ENCODE assay signal across 8 cellular contexts in the genomic region with DNA sequence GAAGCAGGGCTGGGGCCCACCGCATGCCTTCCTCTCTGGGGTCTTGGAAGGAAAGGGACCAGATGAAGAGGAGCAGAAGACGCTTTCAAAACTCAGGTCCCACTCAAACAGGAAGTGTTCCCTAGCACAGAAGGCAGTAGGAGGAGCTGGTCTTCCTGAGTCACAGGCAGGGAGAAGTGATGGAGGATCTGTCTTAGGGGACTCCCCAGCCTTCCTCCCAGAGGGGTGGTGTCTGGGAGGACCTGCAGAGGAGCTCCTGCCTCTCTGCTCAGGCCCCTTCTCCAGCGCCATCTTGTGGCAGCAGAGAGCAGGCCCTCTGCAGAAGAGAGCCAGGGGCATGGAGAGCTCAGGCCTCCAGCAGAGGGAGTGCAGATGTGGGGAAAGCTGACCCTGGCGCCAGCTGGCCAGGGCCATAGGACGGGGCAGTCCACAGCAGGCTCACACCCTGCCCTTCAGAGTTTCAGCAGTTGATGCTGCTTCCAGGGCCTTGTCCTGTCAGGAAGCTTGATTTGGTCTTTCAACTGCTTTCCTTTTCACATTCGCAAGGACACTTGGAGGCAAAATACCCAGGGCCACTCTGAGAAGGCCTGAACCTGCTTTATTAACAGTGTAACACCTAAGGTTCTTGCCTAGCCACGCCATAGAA.
DNase-seq lines count a peak whose midpoint lies in the region; ATAC-seq and TF ChIP-seq lines count a peak whose summit lies in the region.

No MANE protein-coding gene starts in this region.

- peak overlapping the region; percentile 73 to 90 for H3K4me3 Mint-ChIP-seq in CD14-positive monocyte

- H3K9me3 ChIP-seq in mesodermal cell (ENCODE audit: control insufficient read depth, low read length): no peaks in the 10 kb centered on the region

- peak; percentile 98 for TF ChIP-seq CTCF in CD14-positive monocyte (IDR thresholded peaks at IDR 0.05)

- no peak overlapping the region for H3K4me3 ChIP-seq in mesodermal cell (ENCODE audit: extremely low read depth, insufficient read depth, low read length, poor library complexity, severe bottlenecking)

- no peaks in the 10 kb centered on the region for H3K36me3 ChIP-seq in mesodermal cell (ENCODE audit: control insufficient read depth, insufficient read depth, low read length)

- DNase-seq in CD14-positive monocyte (ENCODE audit: low spot score) (peak; percentile 96), NCI-H69 (lab: John Stamatoyannopoulos, UW) (peak; percentile 86)
- DNase-seq in activated CD4-positive, alpha-beta T cell treated with anti-CD3 and anti-CD28 coated beads, Interleukin-2, amount 50 U/mL, for 48 hours: peak; percentile 80 to 84
- peak; percentile 76 for DNase-seq in effector CD8-positive, alpha-beta T cell (lab: John Stamatoyannopoulos, UW)
- peak; percentile 65 to 66 for DNase-seq in stimulated activated CD8-positive, alpha-beta memory T cell treated with anti-CD3 and anti-CD28 coated beads, Interleukin-2, amount 100 ng/mL, for 1 hour (ENCODE audit: low read depth in 2 of 2)

- WGBS in mesodermal cell (ENCODE audit: insufficient coverage in 2 of 2), 2 experiments: 66 to 80% methylated on average over 6 of the region's 7 CpGs

- peak overlapping the region; percentile 29 for H3K27ac ChIP-seq in mesodermal cell (ENCODE audit: low read depth, low read length, severe bottlenecking)

- H3K27me3 Mint-ChIP-seq in CD14-positive monocyte (ENCODE audit: low read depth in 3 of 3): no peaks in the 10 kb centered on the region

- ATAC-seq in GM19035 (IDR thresholded peaks at IDR 0.05; ENCODE audit: unreplicated experiment) (peak; percentile 98), HG03159 (IDR thresholded peaks at IDR 0.05; ENCODE audit: unreplicated experiment) (peak; percentile 93)

- H3K36me3 Mint-ChIP-seq in CD14-positive monocyte: peaks cover 0 to 6% of the 10 kb centered on the region in 2 donors

- intact Hi-C loops in CD14-positive monocyte (cut with micrococcal nuclease): loop anchor here in 1 of 2 donors (5.0 kb wide), 1 partner anchor 118 kb away; no protein-coding TSS in a partner anchor

- H3K9me3 Mint-ChIP-seq in CD14-positive monocyte: peaks cover 0 to 4% (median 0%) of the 10 kb centered on the region in 7 donors

- H3K27ac Mint-ChIP-seq in CD14-positive monocyte: peak overlapping the region; percentile 91 to 99 (median 98)

- peaks cover 65% of the 10 kb centered on the region for H3K4me1 Mint-ChIP-seq in CD14-positive monocyte

- H3K4me1 ChIP-seq in mesodermal cell (ENCODE audit: control insufficient read depth, insufficient read depth, low read length, poor library complexity, severe bottlenecking): peaks cover 5% of the 10 kb centered on the region
